11 cellular contexts compared by ENCODE assay signal in genomic region chr21:41247561-41247968, GRCh38.
DNase-seq lines count a peak whose midpoint lies in the region; ATAC-seq and TF ChIP-seq lines count a peak whose summit lies in the region.
"Had no signal": no experiment of that assay in that cellular context is flagged by ENCODE, and none has a peak within 500 bp of the region (broad histone marks: within the 10 kb centered on the region; RNA-seq: fewer than 3 reads in every experiment).

No MANE protein-coding gene starts in this region.

- TF ChIP-seq EP300 in upper lobe of left lung (IDR thresholded peaks at IDR 0.05): peak in 3 of 4 donors; percentile 17 to 87 (median 62)

- H3K4me3 ChIP-seq in mucosa of rectum (ENCODE audit: low read length in 2 of 2): peak overlapping the region in 1 of 2 donors; percentile 2
- peak overlapping the region in 1 of 4 donors; percentile 22 for H3K4me3 ChIP-seq in upper lobe of left lung

- H3K27ac ChIP-seq in mucosa of rectum (ENCODE audit: low read depth in 2 of 2, low read length in 2 of 2) (peak overlapping the region; percentile 56 to 64), upper lobe of left lung (peak overlapping the region in 2 of 4 donors; percentile 31 to 57)

- H3K9me3 ChIP-seq in mucosa of rectum (ENCODE audit: control insufficient read depth in 2 of 2, low read length in 2 of 2) (no peaks in the 10 kb centered on the region), upper lobe of left lung (no peaks in the 10 kb centered on the region)

- ATAC-seq in upper lobe of left lung (ENCODE audit: low FRiP score in 2 of 2): peak in 1 of 2 donors; percentile 86
- ATAC-seq in HG03571 (IDR thresholded peaks at IDR 0.05; ENCODE audit: unreplicated experiment): no peak
- ATAC-seq: activated CD8-positive, alpha-beta memory T cell treated with anti-CD3 and anti-CD28 coated beads, Interleukin-2, amount 10 ng/mL, durations not matched to agents 7 days and 5 days; stimulated activated naive CD8-positive, alpha-beta T cell treated with anti-CD3 and anti-CD28 coated beads, Interleukin-15, amount 100 ng/mL, for 72 hours had no signal

- TF ChIP-seq CTCF in upper lobe of left lung (IDR thresholded peaks at IDR 0.05): no peak

- H3K27me3 ChIP-seq in mucosa of rectum (ENCODE audit: control insufficient read depth in 2 of 2, insufficient read depth in 2 of 2, low read length in 2 of 2) (no peaks in the 10 kb centered on the region), upper lobe of left lung (no peaks in the 10 kb centered on the region)

- in situ Hi-C loops in KBM-7 (cut with MboI; ENCODE audit: low pct_unique_long_range_greater_than_20kb, low sequenced_read_pairs): no loop called here

- TF ChIP-seq POLR2A in upper lobe of left lung (IDR thresholded peaks at IDR 0.05): no peak

- H3K36me3 ChIP-seq in mucosa of rectum (ENCODE audit: control insufficient read depth in 2 of 2, insufficient read depth in 2 of 2, low read length in 2 of 2) (peaks cover 13 to 20% of the 10 kb centered on the region in 2 donors), upper lobe of left lung (peaks cover 0 to 33% (median 11%) of the 10 kb centered on the region in 4 donors)

- H3K9ac ChIP-seq in mucosa of rectum (ENCODE audit: low read depth in 1 of 2, low read length in 2 of 2): no peak overlapping the region

- peaks cover 4 to 9% of the 10 kb centered on the region in 2 donors for H3K4me1 ChIP-seq in mucosa of rectum (ENCODE audit: control insufficient read depth in 2 of 2, insufficient read depth in 2 of 2, low read length in 2 of 2)
- H3K4me1 ChIP-seq in upper lobe of left lung: no peaks in the 10 kb centered on the region

- DNase-seq in NCI-H2196 (lab: John Stamatoyannopoulos, UW; ENCODE audit: unreplicated experiment): peak; percentile 91
- peak; percentile 95 for DNase-seq in dermis blood vessel endothelial cell
- peak; percentile 63 to 80 for DNase-seq in upper lobe of left lung
- no peak for DNase-seq in OCI-M2 (lab: John Stamatoyannopoulos, UW; ENCODE audit: unreplicated experiment)
- no peak for DNase-seq in KBM-7
- DNase-seq: activated CD8-positive, alpha-beta memory T cell treated with anti-CD3 and anti-CD28 coated beads, Interleukin-2, amount 10 ng/mL, durations not matched to agents 7 days and 5 days; COR-L47; NCI-H524 treated with DMSO at 0.1 percent for 48 hours; stimulated activated naive CD8-positive, alpha-beta T cell treated with anti-CD3 and anti-CD28 coated beads, Interleukin-15, amount 100 ng/mL, for 72 hours had no signal

- 68 to 69% methylated on average over 25 of the region's 25 CpGs for WGBS in upper lobe of left lung, 2 donors

Comparison
In these comparisons a context has a peak if more than half of its experiments do, and no peak if none do; other contexts are left out.
1. DNase-seq: peak in NCI-H2196 (single experiment), dermis blood vessel endothelial cell (single experiment) and upper lobe of left lung (2 of 2); none in OCI-M2 (single experiment) and KBM-7 (single experiment).